In genomic region chr4:190110570-190111295, GRCh38 we compare ENCODE assay signal across 12 cellular contexts. TPM values are rescaled to one million over a fixed set of nuclear protein-coding genes. Genes with fewer than 3 reads are reported as not detected.
"Had no signal": no experiment of that assay in that cellular context is flagged by ENCODE, and none has a peak within 500 bp of the region (broad histone marks: within the 10 kb centered on the region; RNA-seq: fewer than 3 reads in every experiment).

No MANE protein-coding gene starts in this region.

RNA-seq across cellular contexts. Expression of gene DBET, which starts 46.4 kb away (rescaled TPM):
- total RNA-seq: colonic mucosa, esophagus mucosa, gastroesophageal sphincter, heart right ventricle, left ventricle myocardium inferior, mononuclear cell, pulmonary artery endothelial cell, right lobe of liver, thoracic aorta, upper lobe of left lung had no signal
- polyA plus RNA-seq: heart right ventricle, neural cell, ovary had no signal
